18 cellular contexts compared by ENCODE assay signal in genomic region chr2:76684762-76685161, GRCh38.
"Had no signal": no experiment of that assay in that cellular context is flagged by ENCODE, and none has a peak within 500 bp of the region (broad histone marks: within the 10 kb centered on the region; RNA-seq: fewer than 3 reads in every experiment).

No MANE protein-coding gene starts in this region.

- H3K27me3 Mint-ChIP-seq: naive B cell; stimulated activated memory B cell treated with anti-CD40 and anti-IgM and Interleukin-4, amounts not matched to agents 10 μg/mL and 1 μg/mL and 100 μg/mL, for 72 hours had no signal

- H3K27ac Mint-ChIP-seq: activated T-cell treated with anti-CD3 and anti-CD28 coated beads, Interleukin-2, amount 50 U/mL, for 72 hours; naive B cell; stimulated activated memory B cell treated with anti-CD40 and anti-IgM and Interleukin-4, amounts not matched to agents 10 μg/mL and 1 μg/mL and 100 μg/mL, for 72 hours had no signal

- H3K4me1 Mint-ChIP-seq: naive B cell; stimulated activated memory B cell treated with anti-CD40 and anti-IgM and Interleukin-4, amounts not matched to agents 10 μg/mL and 1 μg/mL and 100 μg/mL, for 72 hours had no signal

- ATAC-seq: activated T-cell treated with anti-CD3 and anti-CD28 coated beads, Interleukin-2, amount 50 U/mL, for 72 hours; esophagus mucosa; gastrocnemius medialis; pancreas; right lobe of liver; stimulated activated memory B cell treated with anti-CD40 and anti-IgM and Interleukin-4, amounts not matched to agents 10 μg/mL and 1 μg/mL and 100 μg/mL, for 72 hours had no signal

- H3K36me3 Mint-ChIP-seq: naive B cell; stimulated activated memory B cell treated with anti-CD40 and anti-IgM and Interleukin-4, amounts not matched to agents 10 μg/mL and 1 μg/mL and 100 μg/mL, for 72 hours had no signal

- DNase-seq: activated CD4-positive, alpha-beta T cell treated with anti-CD3 and anti-CD28 coated beads for 1 hour; activated CD4-positive, alpha-beta T cell treated with anti-CD3 and anti-CD28 coated beads, Interleukin-2, amount 50 U/mL, for 4 hours; activated effector memory CD4-positive, alpha-beta T cell treated with anti-CD3 and anti-CD28 coated beads, Interleukin-2, amount 50 U/mL, for 16 hours; activated naive CD4-positive, alpha-beta T cell treated with anti-CD3 and anti-CD28 coated beads, Interleukin-2, amount 50 U/mL, for 16 hours; activated T-cell treated with anti-CD3 and anti-CD28 coated beads, Interleukin-2, amount 50 U/mL, for 72 hours; cerebellar nuclear complex; cortex of kidney; gastrocnemius medialis; heart left ventricle; left ventricle myocardium inferior; naive B cell; pancreas; right lobe of liver; small intestine; stimulated activated CD4-positive, alpha-beta T cell treated with anti-CD3 and anti-CD28 coated beads, Interleukin-4, amount 100 ng/mL, for 24 hours; T-helper 2 cell had no signal

- H3K4me3 Mint-ChIP-seq: activated T-cell treated with anti-CD3 and anti-CD28 coated beads, Interleukin-2, amount 50 U/mL, for 72 hours; naive B cell; stimulated activated memory B cell treated with anti-CD40 and anti-IgM and Interleukin-4, amounts not matched to agents 10 μg/mL and 1 μg/mL and 100 μg/mL, for 72 hours had no signal
